Comparison of ENCODE assay signal across 24 cellular contexts in genomic region chr9:124562328-124562727, GRCh38. TPM values are rescaled to one million over a fixed set of nuclear protein-coding genes. Genes with fewer than 3 reads are reported as not detected.
DNase-seq lines count a peak whose midpoint lies in the region; ATAC-seq, FAIRE-seq and TF ChIP-seq lines count a peak whose summit lies in the region.
"Had no signal": no experiment of that assay in that cellular context is flagged by ENCODE, and none has a peak within 500 bp of the region (broad histone marks: within the 10 kb centered on the region; RNA-seq: fewer than 3 reads in every experiment).

No MANE protein-coding gene starts in this region.

- H3K4ac ChIP-seq in trophoblast cell (ENCODE audit: low read depth, low read length): no peak overlapping the region

- FAIRE-seq in H54 (lab: Jason Lieb, UNC): peak; percentile 50
- FAIRE-seq: A204.1, D721Med, G401.6, HTR-8/SVneo had no signal

- no peak overlapping the region for H3K14ac ChIP-seq in trophoblast cell (ENCODE audit: low read length)

- 37 to 47% methylated on average over 6 of the region's 6 CpGs for WGBS in heart right ventricle, 2 donors
- 31% methylated on average over 6 of the region's 6 CpGs for WGBS in liver
- no CpG with 5 or more reads among the region's 6 CpGs for WGBS in trophoblast cell (ENCODE audit: extremely low coverage, insufficient coverage, insufficient read length)

- H3K36me3 ChIP-seq in heart right ventricle: no peaks in the 10 kb centered on the region
- no peaks in the 10 kb centered on the region for H3K36me3 ChIP-seq in liver (ENCODE audit: control insufficient read depth in 4 of 4, insufficient read depth in 3 of 4, low read depth in 1 of 4, low read length in 3 of 4)
- no peaks in the 10 kb centered on the region for H3K36me3 ChIP-seq in trophoblast cell (ENCODE audit: control insufficient read depth in 1 of 2, insufficient read depth in 2 of 2, low read length in 2 of 2)
- no peaks in the 10 kb centered on the region for H3K36me3 ChIP-seq in BE2C
- H3K36me3 ChIP-seq: BLaER1 treated with 17β-estradiol and CSF1 and Interleukin-3, amounts not matched to agents 10 nM and 100 nM had no signal

- no peaks in the 10 kb centered on the region for H3K9me3 ChIP-seq in heart right ventricle
- H3K9me3 ChIP-seq in liver (ENCODE audit: control insufficient read depth in 4 of 4, low read length in 3 of 4): no peaks in the 10 kb centered on the region
- no peaks in the 10 kb centered on the region for H3K9me3 ChIP-seq in trophoblast cell (ENCODE audit: insufficient read depth, low read depth, low read length)
- no peaks in the 10 kb centered on the region for H3K9me3 ChIP-seq in BE2C
- H3K9me3 ChIP-seq: BLaER1 treated with 17β-estradiol and CSF1 and Interleukin-3, amounts not matched to agents 10 nM and 100 nM had no signal

- TF ChIP-seq RAD21 in liver (IDR thresholded peaks at IDR 0.05): peak in 1 of 2 donors; percentile 13

- peak in 5 of 8 donors; percentile 58 to 87 (median 79) for ATAC-seq in heart right ventricle
- ATAC-seq: HCT116 had no signal

- no peak for TF ChIP-seq CTCF in heart right ventricle (IDR thresholded peaks at IDR 0.05)
- no peak for TF ChIP-seq CTCF in liver (IDR thresholded peaks at IDR 0.05; ENCODE audit: low read depth, low read length, missing input control)
- TF ChIP-seq CTCF in BE2C (IDR thresholded peaks at IDR 0.05; ENCODE audit: low read depth, low read length): no peak

- H4K12ac ChIP-seq in trophoblast cell (ENCODE audit: low read depth, low read length): no peak overlapping the region

- H2AK5ac ChIP-seq in trophoblast cell (ENCODE audit: low read length): no peak overlapping the region

- H3K27ac ChIP-seq in heart right ventricle (no peak overlapping the region), liver (ENCODE audit: low read depth in 1 of 2, low read length in 2 of 2) (no peak overlapping the region), trophoblast cell (ENCODE audit: low read depth, low read length) (no peak overlapping the region)
- H3K27ac ChIP-seq: BLaER1 treated with 17β-estradiol and CSF1 and Interleukin-3, amounts not matched to agents 10 nM and 100 nM; HL-60; PC-9 had no signal

- H2BK12ac ChIP-seq in trophoblast cell (ENCODE audit: low read length): no peak overlapping the region

- intact Hi-C loops in heart right ventricle (cut with DNase I): no loop called here

- H3K23ac ChIP-seq in trophoblast cell (ENCODE audit: low read length): no peak overlapping the region

- no peak overlapping the region for H3K18ac ChIP-seq in trophoblast cell (ENCODE audit: low read length)

- H3K4me3 ChIP-seq in heart right ventricle: no peak overlapping the region
- no peak overlapping the region for H3K4me3 ChIP-seq in liver (ENCODE audit: low read depth in 1 of 3, low read length in 3 of 3)
- no peak overlapping the region for H3K4me3 ChIP-seq in trophoblast cell (ENCODE audit: low read depth, low read length)
- no peak overlapping the region for H3K4me3 ChIP-seq in BE2C (ENCODE audit: low read depth, low read length)
- H3K4me3 ChIP-seq: BLaER1 treated with 17β-estradiol and CSF1 and Interleukin-3, amounts not matched to agents 10 nM and 100 nM; PC-9 had no signal

- H3K27me3 ChIP-seq in heart right ventricle (no peaks in the 10 kb centered on the region), liver (ENCODE audit: control insufficient read depth in 4 of 4, insufficient read depth in 4 of 4, low read length in 3 of 4) (no peaks in the 10 kb centered on the region), trophoblast cell (ENCODE audit: insufficient read depth, low read length) (no peaks in the 10 kb centered on the region), BE2C (no peaks in the 10 kb centered on the region)
- H3K27me3 ChIP-seq: BLaER1 treated with 17β-estradiol and CSF1 and Interleukin-3, amounts not matched to agents 10 nM and 100 nM had no signal

- peaks cover 2% of the 10 kb centered on the region for H3K79me1 ChIP-seq in trophoblast cell (ENCODE audit: low read length)

- no peak overlapping the region for H3K9ac ChIP-seq in liver (ENCODE audit: low read depth in 1 of 2, low read length in 2 of 2)
- no peak overlapping the region for H3K9ac ChIP-seq in trophoblast cell (ENCODE audit: low read length)
- H3K9ac ChIP-seq: BLaER1 treated with 17β-estradiol and CSF1 and Interleukin-3, amounts not matched to agents 10 nM and 100 nM had no signal

- no peak overlapping the region for H4K91ac ChIP-seq in trophoblast cell (ENCODE audit: low read depth, low read length)

- no peak overlapping the region for H3K4me2 ChIP-seq in trophoblast cell (ENCODE audit: low read length)
- H3K4me2 ChIP-seq: BLaER1 treated with 17β-estradiol and CSF1 and Interleukin-3, amounts not matched to agents 10 nM and 100 nM; PC-9 had no signal

- H3K79me2 ChIP-seq in trophoblast cell (ENCODE audit: control insufficient read depth, insufficient read depth, low read length, poor library complexity): peaks cover 2% of the 10 kb centered on the region

- no peak overlapping the region for H2BK5ac ChIP-seq in trophoblast cell (ENCODE audit: low read depth, low read length, poor library complexity)

- H4K8ac ChIP-seq in trophoblast cell (ENCODE audit: low read depth, low read length): no peak overlapping the region

- no peak overlapping the region for H2BK120ac ChIP-seq in trophoblast cell (ENCODE audit: insufficient read depth, low read length, poor library complexity)

- DNase-seq in H54 (ENCODE audit: insufficient read length, low spot score): no peak
- DNase-seq in heart right ventricle: peak; percentile 30 to 34
- DNase-seq in trophoblast cell: peak; percentile 20 to 72
- DNase-seq in BE2C: no peak
- no peak for DNase-seq in NCI-H2196 (lab: John Stamatoyannopoulos, UW; ENCODE audit: unreplicated experiment)
- DNase-seq in activated naive CD4-positive, alpha-beta T cell treated with anti-CD3 and anti-CD28 coated beads, Interleukin-2, amount 50 U/mL, for 16 hours: no peak
- no peak for DNase-seq in nucleus accumbens (lab: John Stamatoyannopoulos, UW)
- DNase-seq: CD8-positive, alpha-beta memory T cell; DND-41; MV-4-11; NCI-H1417 treated with DMSO at 0.1 percent for 48 hours; NCI-H2029; NCI-H2171; NCI-H446 treated with DMSO at 0.1 percent for 48 hours; NCI-H748 treated with DMSO at 0.1 percent for 48 hours; PC-9 had no signal

- peaks cover 0 to 10% (median 0%) of the 10 kb centered on the region in 9 donors for H3K4me1 ChIP-seq in heart right ventricle
- peaks cover 0 to 10% (median under 1%) of the 10 kb centered on the region in 4 donors for H3K4me1 ChIP-seq in liver (ENCODE audit: control insufficient read depth in 4 of 4, insufficient read depth in 4 of 4, low read length in 3 of 4)
- H3K4me1 ChIP-seq in trophoblast cell (ENCODE audit: control insufficient read depth in 1 of 2, insufficient read depth in 2 of 2, low read length in 2 of 2): peaks cover 0 to 4% of the 10 kb centered on the region in 2 experiments
- no peaks in the 10 kb centered on the region for H3K4me1 ChIP-seq in BE2C

- no peak for TF ChIP-seq POLR2A in H54 (IDR thresholded peaks at IDR 0.05; ENCODE audit: low read depth, low read length)

- H2AFZ ChIP-seq in trophoblast cell (ENCODE audit: insufficient read depth, low read length, poor library complexity): no peak overlapping the region
- H2AFZ ChIP-seq: PC-9 had no signal

TF ChIP-seq in liver, 16 proteins besides CTCF, POLR2A, EP300 and RAD21:
- TF ChIP-seq RXRA (IDR thresholded peaks at IDR 0.05) (peak; percentile 84 to 90), SP1 (IDR thresholded peaks at IDR 0.05) (peak; percentile 30), HNF4A (conservative IDR thresholded peaks at IDR 0.05) (peak; percentile 28 to 46), EGR1 (IDR thresholded peaks at IDR 0.05; ENCODE audit: low read depth in 2 of 2) (no peak), YY1 (IDR thresholded peaks at IDR 0.05) (peak; percentile 31), ZBTB33 (IDR thresholded peaks at IDR 0.05) (no peak), FOXA2 (IDR thresholded peaks at IDR 0.05) (no peak)

RNA-seq across cellular contexts. Expression of gene NR5A1, which starts 55.1 kb away (rescaled TPM):
- total RNA-seq in heart right ventricle (not detected), liver (not detected)
- polyA plus RNA-seq in heart right ventricle (under 1 TPM; 0.01 to 0.15 TPM), liver (not detected)
- 0.31 and 0.32 TPM in 2 replicates for polyA plus RNA-seq in trophoblast cell (2013)
- polyA plus RNA-seq in BE2C (2012; ENCODE audit: insufficient read depth, insufficient read length, low read depth): not detected
- total RNA-seq: CD8-positive, alpha-beta memory T cell had no signal
- polyA plus RNA-seq: CD8-positive, alpha-beta memory T cell had no signal

Comparison
In these comparisons a context has a peak if more than half of its experiments do, and no peak if none do; other contexts are left out.
1. DNase-seq: peak in heart right ventricle (2 of 2) and trophoblast cell (2 of 2); none in H54 (single experiment), BE2C (single experiment), NCI-H2196 (single experiment), activated naive CD4-positive, alpha-beta T cell treated with anti-CD3 and anti-CD28 coated beads, Interleukin-2, amount 50 U/mL, for 16 hours (single experiment) and nucleus accumbens (0 of 56).